8 cellular contexts compared by ENCODE assay signal in genomic region chr10:103967433-103968142, GRCh38. TPM values are rescaled to one million over a fixed set of nuclear protein-coding genes. Genes with fewer than 3 reads are reported as not detected.
DNase-seq lines count a peak whose midpoint lies in the region; ATAC-seq, FAIRE-seq and TF ChIP-seq lines count a peak whose summit lies in the region.

No MANE protein-coding gene starts in this region.

- peaks cover 5% of the 10 kb centered on the region for H3K36me3 Mint-ChIP-seq in activated naive CD8-positive, alpha-beta T cell treated with anti-CD3 and anti-CD28 coated beads, Interleukin-2, amount 50 U/mL, for 24 hours (ENCODE audit: low read depth)

- H3K27ac ChIP-seq in left ventricle myocardium inferior (replicated peaks): peak overlapping the region; percentile 98

- H3K4me3 Mint-ChIP-seq in activated naive CD8-positive, alpha-beta T cell treated with anti-CD3 and anti-CD28 coated beads, Interleukin-2, amount 50 U/mL, for 24 hours: peak overlapping the region; percentile 99

- H3K27ac Mint-ChIP-seq in activated naive CD8-positive, alpha-beta T cell treated with anti-CD3 and anti-CD28 coated beads, Interleukin-2, amount 50 U/mL, for 24 hours: peak overlapping the region; percentile 91

- H3K27me3 ChIP-seq in left ventricle myocardium inferior (ENCODE audit: low read depth): no peaks in the 10 kb centered on the region

- CTCF ChIA-PET in AG04449 (lab: Yijun Ruan, JAX): interaction anchor here (1.0 to 1.3 kb wide), 3 partner anchors 9 to 154 kb away, joined by 3 to 5 read pairs (median 3); partner anchors contain the start of gene SFR1

- peak; percentile 56 for ATAC-seq in HG02798 (IDR thresholded peaks at IDR 0.05; ENCODE audit: poor library complexity, unreplicated experiment)
- peak; percentile 38 for ATAC-seq in activated naive CD8-positive, alpha-beta T cell treated with anti-CD3 and anti-CD28 coated beads, Interleukin-2, amount 50 U/mL, for 24 hours

- H3K4me1 Mint-ChIP-seq in activated naive CD8-positive, alpha-beta T cell treated with anti-CD3 and anti-CD28 coated beads, Interleukin-2, amount 50 U/mL, for 24 hours: peaks cover 49% of the 10 kb centered on the region

- peaks cover 61% of the 10 kb centered on the region for H3K4me1 ChIP-seq in left ventricle myocardium inferior

- no peaks in the 10 kb centered on the region for H3K27me3 Mint-ChIP-seq in activated naive CD8-positive, alpha-beta T cell treated with anti-CD3 and anti-CD28 coated beads, Interleukin-2, amount 50 U/mL, for 24 hours

- no peak for TF ChIP-seq POLR2A in GM12891 (IDR thresholded peaks at IDR 0.05; ENCODE audit: low read depth, low read length)

- intact Hi-C loops in left ventricle myocardium inferior (cut with micrococcal nuclease): loop anchor here (10.0 kb wide), 1 partner anchor 83 kb away; no protein-coding TSS in a partner anchor

- no peak for TF ChIP-seq CTCF in AG04449 (IDR thresholded peaks at IDR 0.05; ENCODE audit: insufficient read depth, low read length, missing control alignments)
- TF ChIP-seq CTCF in left ventricle myocardium inferior (IDR thresholded peaks at IDR 0.05; ENCODE audit: borderline replicate concordance): peak; percentile 19

- no peaks in the 10 kb centered on the region for H3K9me3 Mint-ChIP-seq in activated naive CD8-positive, alpha-beta T cell treated with anti-CD3 and anti-CD28 coated beads, Interleukin-2, amount 50 U/mL, for 24 hours

- POLR2A ChIA-PET in AG04449 (lab: Yijun Ruan, JAX): interaction anchor here (1.1 kb wide), 1 partner anchor 9 kb away, joined by 3 read pairs; no protein-coding TSS in a partner anchor

- DNase-seq in AG04449 (ENCODE audit: low read depth, low spot score) (no peak), GM12891 (ENCODE audit: insufficient read length, low spot score) (peak; percentile 37), NCI-H510A (lab: John Stamatoyannopoulos, UW) (peak; percentile 16), left ventricle myocardium inferior (no peak), pons (ENCODE audit: low spot score) (peak; percentile 60), NCI-H187 (lab: John Stamatoyannopoulos, UW) (no peak)
- DNase-seq in activated naive CD8-positive, alpha-beta T cell treated with anti-CD3 and anti-CD28 coated beads, Interleukin-2, amount 50 U/mL, for 24 hours: peak; percentile 41

- peak overlapping the region; percentile 85 for H3K4me3 ChIP-seq in AG04449 (ENCODE audit: low read depth, low read length)
- peak overlapping the region; percentile 88 for H3K4me3 ChIP-seq in left ventricle myocardium inferior

- no peaks in the 10 kb centered on the region for H3K9me3 ChIP-seq in left ventricle myocardium inferior (replicated peaks)

- H3K36me3 ChIP-seq in left ventricle myocardium inferior: no peaks in the 10 kb centered on the region

- FAIRE-seq in GM12891 (lab: Jason Lieb, UNC): peak; percentile 59

TF ChIP-seq in GM12891, 5 proteins besides CTCF, POLR2A, EP300 and RAD21:
- TF ChIP-seq POU2F2 (IDR thresholded peaks at IDR 0.05; ENCODE audit: low read depth, low read length) (no peak), POLR2AphosphoS5 (IDR thresholded peaks at IDR 0.05; ENCODE audit: low read depth, low read length) (no peak), PAX5 (IDR thresholded peaks at IDR 0.05; ENCODE audit: insufficient read depth, low read length, severe bottlenecking) (no peak), SPI1 (IDR thresholded peaks at IDR 0.05; ENCODE audit: low read depth, low read length) (no peak), TAF1 (IDR thresholded peaks at IDR 0.05; ENCODE audit: low read depth, low read length) (no peak)

RNA-seq across cellular contexts. Expression of gene SLK, which starts 0.6 kb away (rescaled TPM):
- 6.1 TPM for polyA plus RNA-seq in GM12891 (2012; ENCODE audit: low read depth, missing spikeins)
- total RNA-seq in left ventricle myocardium inferior: 36.1 TPM

RNA-seq across cellular contexts. Expression of gene STN1, which starts 49.6 kb away (rescaled TPM):
- polyA plus RNA-seq in GM12891 (2012; ENCODE audit: low read depth, missing spikeins): 19.4 TPM
- 30.7 TPM for total RNA-seq in left ventricle myocardium inferior

Comparison
In these comparisons a context has a peak if more than half of its experiments do, and no peak if none do; other contexts are left out.
1. DNase-seq: peak in GM12891 (single experiment), NCI-H510A (single experiment), activated naive CD8-positive, alpha-beta T cell treated with anti-CD3 and anti-CD28 coated beads, Interleukin-2, amount 50 U/mL, for 24 hours (single experiment) and pons (single experiment); none in AG04449 (single experiment), left ventricle myocardium inferior (single experiment) and NCI-H187 (0 of 2).